ENCODE assay signal across 8 cellular contexts in genomic region chr17:3827124-3827773, GRCh38. TPM values are rescaled to one million over a fixed set of nuclear protein-coding genes. Genes with fewer than 3 reads are reported as not detected.
A peak's percentile ranks its signal among the peaks of the same experiment; 100 is the strongest.
DNase-seq lines count a peak whose midpoint lies in the region; ATAC-seq and TF ChIP-seq lines count a peak whose summit lies in the region.

No MANE protein-coding gene starts in this region.

- no peaks in the 10 kb centered on the region for H3K27me3 ChIP-seq in H7 (ENCODE audit: control insufficient read depth, insufficient read depth, low read length)
- H3K27me3 ChIP-seq in SU-DHL-6 (ENCODE audit: low read length), result no peaks in the 10 kb centered on the region
- no peaks in the 10 kb centered on the region for H3K27me3 ChIP-seq in adipocyte (replicated peaks; ENCODE audit: control insufficient read depth, insufficient read depth, low read length)

- ATAC-seq in HG02610 (IDR thresholded peaks at IDR 0.05; ENCODE audit: unreplicated experiment) (no peak), HG03378 (IDR thresholded peaks at IDR 0.05; ENCODE audit: unreplicated experiment) (no peak)

- no peak overlapping the region for H3K4me2 ChIP-seq in SU-DHL-6 (ENCODE audit: low read depth, low read length, poor library complexity, severe bottlenecking)

- peaks cover 9% of the 10 kb centered on the region for H3F3A ChIP-seq in SU-DHL-6 (ENCODE audit: insufficient read depth)

- H3K9me3 ChIP-seq in SU-DHL-6 (ENCODE audit: insufficient read depth, low read length) (no peaks in the 10 kb centered on the region), adipocyte (ENCODE audit: control insufficient read depth, low read length) (no peaks in the 10 kb centered on the region)

- H3K4me3 ChIP-seq in H7 (ENCODE audit: insufficient read depth, low read depth, low read length) (no peak overlapping the region), SU-DHL-6 (ENCODE audit: insufficient read depth, low read length, poor library complexity, severe bottlenecking) (no peak overlapping the region), adipocyte (ENCODE audit: low read length) (no peak overlapping the region)

- H2AFZ ChIP-seq in SU-DHL-6 (ENCODE audit: low read depth, low read length, severe bottlenecking), result no peak overlapping the region

- peaks cover 9% of the 10 kb centered on the region for H3K4me1 ChIP-seq in adipocyte (ENCODE audit: control insufficient read depth, insufficient read depth, low read length)

- H3K9ac ChIP-seq in SU-DHL-6 (ENCODE audit: low read length) (no peak overlapping the region), adipocyte (ENCODE audit: low read length) (no peak overlapping the region)

- no peaks in the 10 kb centered on the region for H3K79me2 ChIP-seq in SU-DHL-6 (ENCODE audit: insufficient read depth, low read length)

- peak; percentile 66 for TF ChIP-seq CTCF in SU-DHL-6 (IDR thresholded peaks at IDR 0.05; ENCODE audit: insufficient read depth, low read length, poor library complexity, severe bottlenecking)

- H3K36me3 ChIP-seq in H7 (replicated peaks; ENCODE audit: control insufficient read depth, insufficient read depth, low read length) (peaks cover 10% of the 10 kb centered on the region), SU-DHL-6 (ENCODE audit: low read length) (peaks cover 17% of the 10 kb centered on the region; the same call in 1 of the 2 replicates), adipocyte (ENCODE audit: control insufficient read depth, insufficient read depth, low read length, severe bottlenecking) (peaks cover 52% of the 10 kb centered on the region)

- peak; percentile 84 for DNase-seq in CD1c-positive myeloid dendritic cell (ENCODE audit: extremely low spot score)
- peak; percentile 82 for DNase-seq in H7
- DNase-seq in adipocyte (ENCODE audit: low read depth), result peak; percentile 72
- DNase-seq in iPS-NIHi7 (ENCODE audit: extremely low spot score), result peak; percentile 67
- peak; percentile 73 for DNase-seq in stimulated activated CD4-positive, alpha-beta T cell treated with anti-CD3 and anti-CD28 coated beads, Interleukin-15, amount 100 ng/mL, for 24 hours

- no peak overlapping the region for H3K27ac ChIP-seq in SU-DHL-6 (ENCODE audit: low read depth, low read length)

- H4K20me1 ChIP-seq in SU-DHL-6 (ENCODE audit: low read depth, low read length), result no peaks in the 10 kb centered on the region

- H3K9me2 ChIP-seq in SU-DHL-6 (replicated peaks; ENCODE audit: insufficient read depth, low read length), result no peaks in the 10 kb centered on the region

RNA-seq across cellular contexts. Expression of gene NCBP3, which starts 18.8 kb away (rescaled TPM):
- 17.5 and 28.0 TPM in 2 replicates for total RNA-seq in H7 (2014; rRNA removed; shearing (Covaris generic))

RNA-seq across cellular contexts. Expression of gene ITGAE, which starts 26.3 kb away (rescaled TPM):
- 28.8 and 34.7 TPM in 2 replicates for total RNA-seq in H7 (2014; rRNA removed; shearing (Covaris generic))
